ENCODE assay signal across 1 cellular context in the genomic region with DNA sequence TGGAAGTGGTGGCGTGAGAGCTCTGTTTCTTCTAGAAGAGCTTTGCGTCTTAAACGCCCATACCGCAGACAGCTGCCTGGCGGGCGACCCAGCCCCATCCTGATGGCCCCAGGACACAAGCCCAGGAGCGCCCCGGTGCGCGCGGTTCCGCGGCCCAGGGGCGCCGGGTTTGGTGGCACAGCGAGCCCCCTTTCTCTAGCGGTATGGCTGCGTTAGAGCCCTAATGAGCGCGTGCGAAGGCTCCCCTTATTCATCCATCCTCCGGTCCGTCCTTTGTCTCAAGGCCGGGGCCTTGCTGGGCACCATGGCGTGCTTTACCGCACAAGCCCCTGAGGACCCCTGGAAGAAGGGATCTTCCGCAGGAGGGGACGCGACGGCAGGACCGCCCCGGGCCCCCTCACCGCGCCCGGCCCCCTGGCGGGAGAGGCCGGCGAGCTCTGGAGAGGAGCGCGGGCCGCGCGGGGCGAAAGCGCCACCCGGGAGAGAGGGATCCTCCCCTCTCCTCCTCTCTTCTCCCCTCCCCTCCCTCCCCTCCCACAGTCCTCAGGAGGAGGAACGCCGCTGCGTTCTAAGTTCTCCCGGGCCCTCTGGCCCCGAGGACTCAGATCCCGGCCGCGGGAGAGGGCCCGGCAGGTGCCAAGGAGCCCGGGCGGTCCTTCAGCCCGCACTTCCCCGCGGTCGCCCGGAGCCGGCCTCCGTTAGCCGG.
TF ChIP-seq lines count a peak whose summit lies in the region.

No MANE protein-coding gene starts in this region.

TF ChIP-seq in GM12878, 131 proteins besides CTCF, POLR2A, EP300 and RAD21 (continued from another document and continues in another):
- TF ChIP-seq, protein P1, sequence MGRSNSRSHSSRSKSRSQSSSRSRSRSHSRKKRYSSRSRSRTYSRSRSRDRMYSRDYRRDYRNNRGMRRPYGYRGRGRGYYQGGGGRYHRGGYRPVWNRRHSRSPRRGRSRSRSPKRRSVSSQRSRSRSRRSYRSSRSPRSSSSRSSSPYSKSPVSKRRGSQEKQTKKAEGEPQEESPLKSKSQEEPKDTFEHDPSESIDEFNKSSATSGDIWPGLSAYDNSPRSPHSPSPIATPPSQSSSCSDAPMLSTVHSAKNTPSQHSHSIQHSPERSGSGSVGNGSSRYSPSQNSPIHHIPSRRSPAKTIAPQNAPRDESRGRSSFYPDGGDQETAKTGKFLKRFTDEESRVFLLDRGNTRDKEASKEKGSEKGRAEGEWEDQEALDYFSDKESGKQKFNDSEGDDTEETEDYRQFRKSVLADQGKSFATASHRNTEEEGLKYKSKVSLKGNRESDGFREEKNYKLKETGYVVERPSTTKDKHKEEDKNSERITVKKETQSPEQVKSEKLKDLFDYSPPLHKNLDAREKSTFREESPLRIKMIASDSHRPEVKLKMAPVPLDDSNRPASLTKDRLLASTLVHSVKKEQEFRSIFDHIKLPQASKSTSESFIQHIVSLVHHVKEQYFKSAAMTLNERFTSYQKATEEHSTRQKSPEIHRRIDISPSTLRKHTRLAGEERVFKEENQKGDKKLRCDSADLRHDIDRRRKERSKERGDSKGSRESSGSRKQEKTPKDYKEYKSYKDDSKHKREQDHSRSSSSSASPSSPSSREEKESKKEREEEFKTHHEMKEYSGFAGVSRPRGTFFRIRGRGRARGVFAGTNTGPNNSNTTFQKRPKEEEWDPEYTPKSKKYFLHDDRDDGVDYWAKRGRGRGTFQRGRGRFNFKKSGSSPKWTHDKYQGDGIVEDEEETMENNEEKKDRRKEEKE (IDR thresholded peaks at IDR 0.05) = no peak
- TF ChIP-seq, protein P2, sequence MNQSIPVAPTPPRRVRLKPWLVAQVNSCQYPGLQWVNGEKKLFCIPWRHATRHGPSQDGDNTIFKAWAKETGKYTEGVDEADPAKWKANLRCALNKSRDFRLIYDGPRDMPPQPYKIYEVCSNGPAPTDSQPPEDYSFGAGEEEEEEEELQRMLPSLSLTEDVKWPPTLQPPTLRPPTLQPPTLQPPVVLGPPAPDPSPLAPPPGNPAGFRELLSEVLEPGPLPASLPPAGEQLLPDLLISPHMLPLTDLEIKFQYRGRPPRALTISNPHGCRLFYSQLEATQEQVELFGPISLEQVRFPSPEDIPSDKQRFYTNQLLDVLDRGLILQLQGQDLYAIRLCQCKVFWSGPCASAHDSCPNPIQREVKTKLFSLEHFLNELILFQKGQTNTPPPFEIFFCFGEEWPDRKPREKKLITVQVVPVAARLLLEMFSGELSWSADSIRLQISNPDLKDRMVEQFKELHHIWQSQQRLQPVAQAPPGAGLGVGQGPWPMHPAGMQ (IDR thresholded peaks at IDR 0.05; ENCODE audit: borderline replicate concordance) = no peak
- TF ChIP-seq CBX5 (IDR thresholded peaks at IDR 0.05; ENCODE audit: low read depth) = no peak
- no peak for TF ChIP-seq NR2C2 (IDR thresholded peaks at IDR 0.05; ENCODE audit: borderline replicate concordance, control insufficient read depth, insufficient read length, low read depth)
- no peak for TF ChIP-seq BMI1 (IDR thresholded peaks at IDR 0.05; ENCODE audit: borderline replicate concordance)
- TF ChIP-seq NR2C1 (IDR thresholded peaks at IDR 0.05) = no peak
- TF ChIP-seq, protein P3, sequence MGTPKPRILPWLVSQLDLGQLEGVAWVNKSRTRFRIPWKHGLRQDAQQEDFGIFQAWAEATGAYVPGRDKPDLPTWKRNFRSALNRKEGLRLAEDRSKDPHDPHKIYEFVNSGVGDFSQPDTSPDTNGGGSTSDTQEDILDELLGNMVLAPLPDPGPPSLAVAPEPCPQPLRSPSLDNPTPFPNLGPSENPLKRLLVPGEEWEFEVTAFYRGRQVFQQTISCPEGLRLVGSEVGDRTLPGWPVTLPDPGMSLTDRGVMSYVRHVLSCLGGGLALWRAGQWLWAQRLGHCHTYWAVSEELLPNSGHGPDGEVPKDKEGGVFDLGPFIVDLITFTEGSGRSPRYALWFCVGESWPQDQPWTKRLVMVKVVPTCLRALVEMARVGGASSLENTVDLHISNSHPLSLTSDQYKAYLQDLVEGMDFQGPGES (IDR thresholded peaks at IDR 0.05) = no peak
- TF ChIP-seq, protein P4, sequence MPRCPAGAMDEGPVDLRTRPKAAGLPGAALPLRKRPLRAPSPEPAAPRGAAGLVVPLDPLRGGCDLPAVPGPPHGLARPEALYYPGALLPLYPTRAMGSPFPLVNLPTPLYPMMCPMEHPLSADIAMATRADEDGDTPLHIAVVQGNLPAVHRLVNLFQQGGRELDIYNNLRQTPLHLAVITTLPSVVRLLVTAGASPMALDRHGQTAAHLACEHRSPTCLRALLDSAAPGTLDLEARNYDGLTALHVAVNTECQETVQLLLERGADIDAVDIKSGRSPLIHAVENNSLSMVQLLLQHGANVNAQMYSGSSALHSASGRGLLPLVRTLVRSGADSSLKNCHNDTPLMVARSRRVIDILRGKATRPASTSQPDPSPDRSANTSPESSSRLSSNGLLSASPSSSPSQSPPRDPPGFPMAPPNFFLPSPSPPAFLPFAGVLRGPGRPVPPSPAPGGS (IDR thresholded peaks at IDR 0.05; ENCODE audit: borderline replicate concordance, insufficient read depth, low read depth, low read length, poor library complexity, severe bottlenecking) = peak; percentile 53
- TF ChIP-seq, protein P5, sequence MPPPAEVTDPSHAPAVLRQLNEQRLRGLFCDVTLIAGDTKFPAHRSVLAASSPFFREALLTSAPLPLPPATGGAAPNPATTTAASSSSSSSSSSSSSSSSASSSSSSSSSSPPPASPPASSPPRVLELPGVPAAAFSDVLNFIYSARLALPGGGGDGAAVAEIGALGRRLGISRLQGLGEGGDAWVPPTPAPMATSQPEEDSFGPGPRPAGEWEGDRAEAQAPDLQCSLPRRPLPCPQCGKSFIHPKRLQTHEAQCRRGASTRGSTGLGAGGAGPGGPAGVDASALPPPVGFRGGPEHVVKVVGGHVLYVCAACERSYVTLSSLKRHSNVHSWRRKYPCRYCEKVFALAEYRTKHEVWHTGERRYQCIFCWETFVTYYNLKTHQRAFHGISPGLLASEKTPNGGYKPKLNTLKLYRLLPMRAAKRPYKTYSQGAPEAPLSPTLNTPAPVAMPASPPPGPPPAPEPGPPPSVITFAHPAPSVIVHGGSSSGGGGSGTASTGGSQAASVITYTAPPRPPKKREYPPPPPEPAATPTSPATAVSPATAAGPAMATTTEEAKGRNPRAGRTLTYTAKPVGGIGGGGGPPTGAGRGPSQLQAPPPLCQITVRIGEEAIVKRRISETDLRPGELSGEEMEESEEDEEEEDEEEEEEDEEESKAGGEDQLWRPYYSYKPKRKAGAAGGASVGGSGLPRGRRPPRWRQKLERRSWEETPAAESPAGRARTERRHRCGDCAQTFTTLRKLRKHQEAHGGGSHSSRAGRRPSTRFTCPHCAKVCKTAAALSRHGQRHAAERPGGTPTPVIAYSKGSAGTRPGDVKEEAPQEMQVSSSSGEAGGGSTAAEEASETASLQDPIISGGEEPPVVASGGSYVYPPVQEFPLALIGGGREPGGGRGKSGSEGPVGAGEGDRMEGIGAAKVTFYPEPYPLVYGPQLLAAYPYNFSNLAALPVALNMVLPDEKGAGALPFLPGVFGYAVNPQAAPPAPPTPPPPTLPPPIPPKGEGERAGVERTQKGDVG (CRISPR knock-in tag; IDR thresholded peaks at IDR 0.05) = no peak
- TF ChIP-seq IKZF1 (conservative IDR thresholded peaks at IDR 0.05) = peak; percentile 62; the same call in 1 of the 2 replicates
- no peak for TF ChIP-seq RCOR1 (conservative IDR thresholded peaks at IDR 0.05; ENCODE audit: low read depth, low read length)
- no peak for TF ChIP-seq ZNF217 (IDR thresholded peaks at IDR 0.05)
- TF ChIP-seq TBL1XR1 (IDR thresholded peaks at IDR 0.05; ENCODE audit: low read depth, low read length) = peak; percentile 41; the same call in 1 of the 2 replicates
- TF ChIP-seq STAT3 (IDR thresholded peaks at IDR 0.05; ENCODE audit: low read depth, low read length) = no peak
- no peak for TF ChIP-seq ESRRA (IDR thresholded peaks at IDR 0.05; ENCODE audit: low read length)
- TF ChIP-seq ZNF24 (IDR thresholded peaks at IDR 0.05) = no peak
- TF ChIP-seq DPF2 (IDR thresholded peaks at IDR 0.05) = peak; percentile 79; the same call in 1 of the 2 replicates
- TF ChIP-seq MYB (IDR thresholded peaks at IDR 0.05; ENCODE audit: borderline replicate concordance, low read depth, low read length) = no peak
- no peak for TF ChIP-seq SMAD1 (IDR thresholded peaks at IDR 0.05; ENCODE audit: low read depth, partially characterized antibody)
- no peak for TF ChIP-seq HDAC2 (IDR thresholded peaks at IDR 0.05)
- TF ChIP-seq TCF7 (IDR thresholded peaks at IDR 0.05; ENCODE audit: borderline replicate concordance) = no peak
- TF ChIP-seq ATF7 (IDR thresholded peaks at IDR 0.05; ENCODE audit: low read depth) = no peak
- TF ChIP-seq, protein P6, sequence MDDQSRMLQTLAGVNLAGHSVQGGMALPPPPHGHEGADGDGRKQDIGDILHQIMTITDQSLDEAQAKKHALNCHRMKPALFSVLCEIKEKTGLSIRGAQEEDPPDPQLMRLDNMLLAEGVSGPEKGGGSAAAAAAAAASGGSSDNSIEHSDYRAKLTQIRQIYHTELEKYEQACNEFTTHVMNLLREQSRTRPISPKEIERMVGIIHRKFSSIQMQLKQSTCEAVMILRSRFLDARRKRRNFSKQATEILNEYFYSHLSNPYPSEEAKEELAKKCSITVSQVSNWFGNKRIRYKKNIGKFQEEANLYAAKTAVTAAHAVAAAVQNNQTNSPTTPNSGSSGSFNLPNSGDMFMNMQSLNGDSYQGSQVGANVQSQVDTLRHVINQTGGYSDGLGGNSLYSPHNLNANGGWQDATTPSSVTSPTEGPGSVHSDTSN (IDR thresholded peaks at IDR 0.05; ENCODE audit: insufficient replicate concordance, low read depth, low read length) = no peak
- TF ChIP-seq PML (IDR thresholded peaks at IDR 0.05; ENCODE audit: low read length) = no peak
- TF ChIP-seq, protein P7, sequence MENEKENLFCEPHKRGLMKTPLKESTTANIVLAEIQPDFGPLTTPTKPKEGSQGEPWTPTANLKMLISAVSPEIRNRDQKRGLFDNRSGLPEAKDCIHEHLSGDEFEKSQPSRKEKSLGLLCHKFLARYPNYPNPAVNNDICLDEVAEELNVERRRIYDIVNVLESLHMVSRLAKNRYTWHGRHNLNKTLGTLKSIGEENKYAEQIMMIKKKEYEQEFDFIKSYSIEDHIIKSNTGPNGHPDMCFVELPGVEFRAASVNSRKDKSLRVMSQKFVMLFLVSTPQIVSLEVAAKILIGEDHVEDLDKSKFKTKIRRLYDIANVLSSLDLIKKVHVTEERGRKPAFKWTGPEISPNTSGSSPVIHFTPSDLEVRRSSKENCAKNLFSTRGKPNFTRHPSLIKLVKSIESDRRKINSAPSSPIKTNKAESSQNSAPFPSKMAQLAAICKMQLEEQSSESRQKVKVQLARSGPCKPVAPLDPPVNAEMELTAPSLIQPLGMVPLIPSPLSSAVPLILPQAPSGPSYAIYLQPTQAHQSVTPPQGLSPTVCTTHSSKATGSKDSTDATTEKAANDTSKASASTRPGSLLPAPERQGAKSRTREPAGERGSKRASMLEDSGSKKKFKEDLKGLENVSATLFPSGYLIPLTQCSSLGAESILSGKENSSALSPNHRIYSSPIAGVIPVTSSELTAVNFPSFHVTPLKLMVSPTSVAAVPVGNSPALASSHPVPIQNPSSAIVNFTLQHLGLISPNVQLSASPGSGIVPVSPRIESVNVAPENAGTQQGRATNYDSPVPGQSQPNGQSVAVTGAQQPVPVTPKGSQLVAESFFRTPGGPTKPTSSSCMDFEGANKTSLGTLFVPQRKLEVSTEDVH (IDR thresholded peaks at IDR 0.05; ENCODE audit: low read depth, partially characterized antibody) = no peak
- TF ChIP-seq SIX5 (IDR thresholded peaks at IDR 0.05; ENCODE audit: low read depth, low read length, severe bottlenecking) = no peak
- TF ChIP-seq, protein P8, sequence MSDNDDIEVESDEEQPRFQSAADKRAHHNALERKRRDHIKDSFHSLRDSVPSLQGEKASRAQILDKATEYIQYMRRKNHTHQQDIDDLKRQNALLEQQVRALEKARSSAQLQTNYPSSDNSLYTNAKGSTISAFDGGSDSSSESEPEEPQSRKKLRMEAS (IDR thresholded peaks at IDR 0.05; ENCODE audit: low read depth, low read length) = no peak; the same call in 1 of the 2 replicates
- no peak for TF ChIP-seq CREB1 (IDR thresholded peaks at IDR 0.05; ENCODE audit: low read depth)
- TF ChIP-seq PAX5 (IDR thresholded peaks at IDR 0.05; ENCODE audit: borderline replicate concordance, low read depth, low read length) = no peak; the same call in 1 of the 2 replicates
- TF ChIP-seq ASH2L (IDR thresholded peaks at IDR 0.05; ENCODE audit: borderline replicate concordance, low read depth) = no peak
- TF ChIP-seq ZSCAN29 (IDR thresholded peaks at IDR 0.05) = no peak
- TF ChIP-seq EZH2 (IDR thresholded peaks at IDR 0.05; ENCODE audit: borderline replicate concordance, control insufficient read depth, low read depth, low read length) = no peak
- TF ChIP-seq ZNF622 (IDR thresholded peaks at IDR 0.05) = no peak
- no peak; the same call in none of the 2 replicates for TF ChIP-seq EED (IDR thresholded peaks at IDR 0.05; ENCODE audit: low read depth)
- TF ChIP-seq MXI1 (IDR thresholded peaks at IDR 0.05; ENCODE audit: low read depth, low read length) = peak; percentile 58
- no peak for TF ChIP-seq JUND (IDR thresholded peaks at IDR 0.05; ENCODE audit: low read depth, low read length)
- TF ChIP-seq, protein P9, sequence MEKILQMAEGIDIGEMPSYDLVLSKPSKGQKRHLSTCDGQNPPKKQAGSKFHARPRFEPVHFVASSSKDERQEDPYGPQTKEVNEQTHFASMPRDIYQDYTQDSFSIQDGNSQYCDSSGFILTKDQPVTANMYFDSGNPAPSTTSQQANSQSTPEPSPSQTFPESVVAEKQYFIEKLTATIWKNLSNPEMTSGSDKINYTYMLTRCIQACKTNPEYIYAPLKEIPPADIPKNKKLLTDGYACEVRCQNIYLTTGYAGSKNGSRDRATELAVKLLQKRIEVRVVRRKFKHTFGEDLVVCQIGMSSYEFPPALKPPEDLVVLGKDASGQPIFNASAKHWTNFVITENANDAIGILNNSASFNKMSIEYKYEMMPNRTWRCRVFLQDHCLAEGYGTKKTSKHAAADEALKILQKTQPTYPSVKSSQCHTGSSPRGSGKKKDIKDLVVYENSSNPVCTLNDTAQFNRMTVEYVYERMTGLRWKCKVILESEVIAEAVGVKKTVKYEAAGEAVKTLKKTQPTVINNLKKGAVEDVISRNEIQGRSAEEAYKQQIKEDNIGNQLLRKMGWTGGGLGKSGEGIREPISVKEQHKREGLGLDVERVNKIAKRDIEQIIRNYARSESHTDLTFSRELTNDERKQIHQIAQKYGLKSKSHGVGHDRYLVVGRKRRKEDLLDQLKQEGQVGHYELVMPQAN (conservative IDR thresholded peaks at IDR 0.05) = peak; percentile 71
- TF ChIP-seq NBN (IDR thresholded peaks at IDR 0.05) = no peak
- no peak for TF ChIP-seq CHD1 (IDR thresholded peaks at IDR 0.05; ENCODE audit: low read depth, low read length)
- no peak for TF ChIP-seq FOS (IDR thresholded peaks at IDR 0.05; ENCODE audit: borderline replicate concordance, extremely low read depth, insufficient read length)
- peak; percentile 92 for TF ChIP-seq POLR2AphosphoS5 (IDR thresholded peaks at IDR 0.05; ENCODE audit: low read length)
- no peak for TF ChIP-seq CHD4 (IDR thresholded peaks at IDR 0.05)
- TF ChIP-seq FOXM1 (IDR thresholded peaks at IDR 0.05; ENCODE audit: low read depth, low read length) = peak; percentile 75; the same call in 1 of the 2 replicates
- 0 out of 2 replicates have a peak, but pooled peaks have one; percentile 46 for TF ChIP-seq POLR2AphosphoS2 (IDR thresholded peaks at IDR 0.05; ENCODE audit: low read depth, low read length)
- TF ChIP-seq NFIC (IDR thresholded peaks at IDR 0.05; ENCODE audit: low read depth, low read length) = no peak; the same call in 1 of the 2 replicates
- no peak for TF ChIP-seq CREM (IDR thresholded peaks at IDR 0.05; ENCODE audit: low read depth)
- TF ChIP-seq SREBF2 (IDR thresholded peaks at IDR 0.05; ENCODE audit: low read length) = no peak
